Comparison of ENCODE assay signal across 17 cellular contexts in genomic region chr13:24146961-24147569, GRCh38. TPM values are rescaled to one million over a fixed set of nuclear protein-coding genes. Genes with fewer than 3 reads are reported as not detected.
A peak's percentile ranks its signal among the peaks of the same experiment; 100 is the strongest.
DNase-seq lines count a peak whose midpoint lies in the region; ATAC-seq, FAIRE-seq and TF ChIP-seq lines count a peak whose summit lies in the region.
"Had no signal": no experiment of that assay in that cellular context is flagged by ENCODE, and none has a peak within 500 bp of the region (broad histone marks: within the 10 kb centered on the region; RNA-seq: fewer than 3 reads in every experiment).

No MANE protein-coding gene starts in this region.

- in situ Hi-C loops in HepG2 (cut with HindIII; ENCODE audit: extremely low pct_ligation_motif_present, low pct_unique_long_range_greater_than_20kb) = no loop called here

- no peak overlapping the region for H3K27ac Mint-ChIP-seq in stimulated activated effector memory CD8-positive, alpha-beta T cell treated with anti-CD3 and anti-CD28 coated beads, Interleukin-12 subunit alpha, Interleukin-12 subunit beta, amount 100 ng/mL, for 72 hours
- H3K27ac Mint-ChIP-seq: stimulated activated memory B cell treated with anti-CD40 and anti-IgM and Interleukin-4, amounts not matched to agents 10 μg/mL and 1 μg/mL and 100 μg/mL, for 72 hours had no signal

- H3K4me2 ChIP-seq in HepG2 (ENCODE audit: low read depth, low read length) (peak overlapping the region; percentile 67), MM.1S (ENCODE audit: low read depth, low read length) (no peak overlapping the region)

- intact Hi-C loops in HepG2 (cut with micrococcal nuclease; ENCODE audit: unreplicated experiment) = loop anchor here (5.0 kb wide), 1 partner anchor 40 kb away; no protein-coding TSS in a partner anchor

- FAIRE-seq in HepG2 (lab: Jason Lieb, UNC) = no peak

- H3K9me2 ChIP-seq in MM.1S (replicated peaks; ENCODE audit: insufficient read depth, low read length) = no peaks in the 10 kb centered on the region

- no peaks in the 10 kb centered on the region for H3K36me3 ChIP-seq in HepG2 (replicated peaks in 1 of 2; ENCODE audit: control insufficient read depth in 1 of 2, insufficient read depth in 2 of 2, low read length in 2 of 2)
- no peaks in the 10 kb centered on the region for H3K36me3 ChIP-seq in MM.1S (replicated peaks; ENCODE audit: insufficient read depth, low read length)
- H3K36me3 ChIP-seq in right atrium auricular region = no peaks in the 10 kb centered on the region
- H3K36me3 ChIP-seq: brain microvascular endothelial cell, HAP-1, left lung, neutrophil had no signal

- WGBS in HepG2 (ENCODE audit: low lambda C conversion rate) = 39% methylated on average over 7 of the region's 7 CpGs

- TF ChIP-seq RAD21 in HepG2 (CRISPR knock-in tag; IDR thresholded peaks at IDR 0.05) = no peak

- no peak for TF ChIP-seq POLR2A in HepG2 (IDR thresholded peaks at IDR 0.05; ENCODE audit: insufficient read depth in 1 of 2, low read depth in 2 of 2, low read length in 2 of 2)

- peak overlapping the region; percentile 25 to 50 (median 44); a peak in 5 of 6 replicates for H3K4me3 ChIP-seq in HepG2 (replicated peaks in 1 of 3; ENCODE audit: insufficient read depth in 1 of 3, low read depth in 2 of 3, low read length in 3 of 3)
- H3K4me3 ChIP-seq in MM.1S (ENCODE audit: low read length) = no peak overlapping the region
- H3K4me3 ChIP-seq in right atrium auricular region = no peak overlapping the region
- H3K4me3 ChIP-seq: HAP-1, left lung had no signal

- H3K4me1 Mint-ChIP-seq in stimulated activated effector memory CD8-positive, alpha-beta T cell treated with anti-CD3 and anti-CD28 coated beads, Interleukin-12 subunit alpha, Interleukin-12 subunit beta, amount 100 ng/mL, for 72 hours = peaks cover 15% of the 10 kb centered on the region
- H3K4me1 Mint-ChIP-seq: stimulated activated memory B cell treated with anti-CD40 and anti-IgM and Interleukin-4, amounts not matched to agents 10 μg/mL and 1 μg/mL and 100 μg/mL, for 72 hours had no signal

- no TSS peak for BruUV-seq in HepG2 (replicated peaks; lab: Mats Ljungman, UMichigan)

- no peaks in the 10 kb centered on the region for H3K9me3 Mint-ChIP-seq in stimulated activated effector memory CD8-positive, alpha-beta T cell treated with anti-CD3 and anti-CD28 coated beads, Interleukin-12 subunit alpha, Interleukin-12 subunit beta, amount 100 ng/mL, for 72 hours
- H3K9me3 Mint-ChIP-seq: stimulated activated memory B cell treated with anti-CD40 and anti-IgM and Interleukin-4, amounts not matched to agents 10 μg/mL and 1 μg/mL and 100 μg/mL, for 72 hours had no signal

- H3K27ac ChIP-seq in HepG2 (ENCODE audit: extremely low read length, insufficient read depth, low read length) (no peak overlapping the region), MM.1S (ENCODE audit: low read length) (no peak overlapping the region), right atrium auricular region (no peak overlapping the region)
- H3K27ac ChIP-seq: brain microvascular endothelial cell, left lung, neutrophil had no signal

- CTCF ChIA-PET in HepG2 (lab: Yijun Ruan, JAX; ENCODE audit: low intra/inter-chr PET ratio, low total read pairs) = no interaction called here

- H3F3A ChIP-seq in MM.1S (ENCODE audit: insufficient read depth, low read length) = no peaks in the 10 kb centered on the region

- ATAC-seq in GM19452 (IDR thresholded peaks at IDR 0.05; ENCODE audit: unreplicated experiment) (peak; percentile 12), HepG2 (no peak; the same call in 2 of the 3 replicates)
- peak; percentile 60 for ATAC-seq in stimulated activated effector memory CD8-positive, alpha-beta T cell treated with anti-CD3 and anti-CD28 coated beads, Interleukin-12 subunit alpha, Interleukin-12 subunit beta, amount 100 ng/mL, for 72 hours
- ATAC-seq: left lung; stimulated activated memory B cell treated with anti-CD40 and anti-IgM and Interleukin-4, amounts not matched to agents 10 μg/mL and 1 μg/mL and 100 μg/mL, for 72 hours had no signal

- H3K79me2 ChIP-seq in HepG2 (ENCODE audit: insufficient read depth, low read length) (no peaks in the 10 kb centered on the region), MM.1S (ENCODE audit: low read length) (no peaks in the 10 kb centered on the region)

- peaks cover 53% of the 10 kb centered on the region for H3K4me1 ChIP-seq in HepG2 (ENCODE audit: insufficient read depth, low read length)
- H3K4me1 ChIP-seq in MM.1S (ENCODE audit: low read length) = no peaks in the 10 kb centered on the region
- H3K4me1 ChIP-seq in right atrium auricular region = no peaks in the 10 kb centered on the region
- H3K4me1 ChIP-seq: HAP-1 had no signal

- TF ChIP-seq EP300 in HepG2 (IDR thresholded peaks at IDR 0.05; ENCODE audit: low read depth in 2 of 2, low read length in 2 of 2) (no peak), HepG2 (CRISPR knock-in tag; IDR thresholded peaks at IDR 0.05; ENCODE audit: borderline replicate concordance) (no peak)

- H4K20me1 ChIP-seq in HepG2 (ENCODE audit: insufficient read depth, low read length) = no peaks in the 10 kb centered on the region
- H4K20me1 ChIP-seq in MM.1S (ENCODE audit: insufficient read depth, low read length) = no peaks in the 10 kb centered on the region

- peaks cover 0 to 5% of the 10 kb centered on the region in 2 experiments; a peak in 2 of 5 replicates for H3K27me3 ChIP-seq in HepG2 (ENCODE audit: control insufficient read depth in 1 of 2, insufficient read depth in 2 of 2, low read length in 2 of 2)
- no peaks in the 10 kb centered on the region for H3K27me3 ChIP-seq in MM.1S (replicated peaks; ENCODE audit: insufficient read depth, low read length)
- H3K27me3 ChIP-seq in right atrium auricular region = no peaks in the 10 kb centered on the region
- H3K27me3 ChIP-seq: brain microvascular endothelial cell, left lung had no signal

- H3K9me3 ChIP-seq in HepG2 (ENCODE audit: low read length) (no peaks in the 10 kb centered on the region), MM.1S (replicated peaks; ENCODE audit: insufficient read depth, low read length) (no peaks in the 10 kb centered on the region), right atrium auricular region (no peaks in the 10 kb centered on the region)
- H3K9me3 ChIP-seq: HAP-1, left lung, neutrophil had no signal

- peak; percentile 32 for DNase-seq in amniotic epithelial cell (ENCODE audit: low read depth)
- DNase-seq in HepG2 (ENCODE audit: low spot score) = no peak
- DNase-seq in stimulated activated effector memory CD8-positive, alpha-beta T cell treated with anti-CD3 and anti-CD28 coated beads, Interleukin-12 subunit alpha, Interleukin-12 subunit beta, amount 100 ng/mL, for 72 hours (ENCODE audit: low spot score in 2 of 2) = no peak
- DNase-seq in MM.1S = no peak
- DNase-seq in stimulated activated CD4-positive, alpha-beta T cell treated with anti-CD3 and anti-CD28 coated beads, Interleukin-4, amount 100 ng/mL, for 4 hours = no peak
- no peak for DNase-seq in right atrium auricular region (ENCODE audit: low spot score)
- DNase-seq: activated CD4-positive, alpha-beta T cell treated with anti-CD3 and anti-CD28 coated beads for 1 hour; activated CD8-positive, alpha-beta memory T cell treated with anti-CD3 and anti-CD28 coated beads for 24 hours; brain microvascular endothelial cell; left lung; NCI-H774; stimulated activated CD4-positive, alpha-beta T cell treated with anti-CD3 and anti-CD28 coated beads, Interleukin-15, amount 100 ng/mL, for 24 hours; T-helper 9 cell had no signal

- H2AFZ ChIP-seq in HepG2 (ENCODE audit: low read length) = peak overlapping the region; percentile 66
- no peak overlapping the region for H2AFZ ChIP-seq in MM.1S (ENCODE audit: low read length)

- no peaks in the 10 kb centered on the region for H3K36me3 Mint-ChIP-seq in stimulated activated effector memory CD8-positive, alpha-beta T cell treated with anti-CD3 and anti-CD28 coated beads, Interleukin-12 subunit alpha, Interleukin-12 subunit beta, amount 100 ng/mL, for 72 hours
- H3K36me3 Mint-ChIP-seq: stimulated activated memory B cell treated with anti-CD40 and anti-IgM and Interleukin-4, amounts not matched to agents 10 μg/mL and 1 μg/mL and 100 μg/mL, for 72 hours had no signal

- POLR2A ChIA-PET in HepG2 (lab: Yijun Ruan, JAX) = interaction anchor here (1.0 to 2.1 kb wide), 5 partner anchors 11 to 71 kb away, joined by 3 to 10 read pairs (median 5); partner anchors contain the start of gene SPATA13

- TF ChIP-seq CTCF in HepG2 (CRISPR knock-in tag; IDR thresholded peaks at IDR 0.05) (no peak), MM.1S (IDR thresholded peaks at IDR 0.05; ENCODE audit: low read length) (no peak), right atrium auricular region (IDR thresholded peaks at IDR 0.05) (no peak)

- H3K4me3 Mint-ChIP-seq in stimulated activated effector memory CD8-positive, alpha-beta T cell treated with anti-CD3 and anti-CD28 coated beads, Interleukin-12 subunit alpha, Interleukin-12 subunit beta, amount 100 ng/mL, for 72 hours = no peak overlapping the region
- H3K4me3 Mint-ChIP-seq: stimulated activated memory B cell treated with anti-CD40 and anti-IgM and Interleukin-4, amounts not matched to agents 10 μg/mL and 1 μg/mL and 100 μg/mL, for 72 hours had no signal

- peak overlapping the region; percentile 60; the same call in 1 of the 2 replicates for H3K9ac ChIP-seq in HepG2 (ENCODE audit: insufficient read depth, low read depth, low read length)
- no peak overlapping the region for H3K9ac ChIP-seq in MM.1S (ENCODE audit: low read length)

RNA-seq across cellular contexts. Expression of gene SPATA13, which starts 13.5 kb away (rescaled TPM):
- total RNA-seq in HepG2 (2016; rRNA removed; fragmentation: Illumina TruSeq; extraction: Trizol) (11.3 and 13.7 TPM in 2 replicates), right atrium auricular region (10 to 100 TPM; 10.0 to 14.1 TPM)
- total RNA-seq in HepG2 (2016; cell fraction: cytosol; rRNA removed; fragmentation: Illumina TruSeq; extraction: Trizol; ENCODE audit: low read depth) = 11.8 and 12.8 TPM in 2 replicates
- 10.7 and 11.9 TPM in 2 replicates for total RNA-seq in HepG2 (2016; cell fraction: insoluble cytoplasmic fraction; rRNA removed; fragmentation: Illumina TruSeq; extraction: Trizol)
- total RNA-seq in HepG2 (2016; cell fraction: membrane; rRNA removed; fragmentation: Illumina TruSeq; extraction: Trizol) = 14.0 and 14.4 TPM in 2 replicates
- 14.8 and 20.6 TPM in 2 replicates for total RNA-seq in HepG2 (2016; cell fraction: nucleus; rRNA removed; fragmentation: Illumina TruSeq; extraction: Trizol)
- 11.9 and 14.2 TPM in 2 replicates for polyA plus RNA-seq in HepG2 (2011; rRNA removed)
- 7.6 and 7.8 TPM in 2 replicates for polyA plus RNA-seq in HepG2 (2011; cell fraction: cytosol; rRNA removed)
- polyA plus RNA-seq in HepG2 (2011; cell fraction: nucleus; rRNA removed) = 16.9 and 19.6 TPM in 2 replicates
- 9.0 and 12.6 TPM in 2 replicates for polyA plus RNA-seq in HepG2 (2012)
- 0.14 and 0.44 TPM in 2 replicates for polyA plus RNA-seq in HepG2 (2016; cell fraction: cytosol; fragmentation: Illumina TruSeq; extraction: Trizol; ENCODE audit: low read depth)
- 8.3 and 9.4 TPM in 2 replicates for polyA plus RNA-seq in HepG2 (2016; cell fraction: insoluble cytoplasmic fraction; fragmentation: Illumina TruSeq; extraction: Trizol; ENCODE audit: low read depth)
- 1.0 and 1.1 TPM in 2 replicates for polyA plus RNA-seq in HepG2 (2016; cell fraction: membrane; fragmentation: Illumina TruSeq; extraction: Trizol; ENCODE audit: low read depth)
- 19.2 and 24.3 TPM in 2 replicates for polyA plus RNA-seq in HepG2 (2016; cell fraction: nucleus; fragmentation: Illumina TruSeq; extraction: Trizol; ENCODE audit: insufficient read depth, low read depth)
- polyA minus RNA-seq in HepG2 (2011; rRNA and poly(A)+ RNA removed; ENCODE audit: low replicate concordance) = 7.6 and 24.7 TPM in 2 replicates
- 12.2 and 13.8 TPM in 2 replicates for polyA minus RNA-seq in HepG2 (2011; cell fraction: cytosol; rRNA and poly(A)+ RNA removed)
- 33.6 and 33.8 TPM in 2 replicates for polyA minus RNA-seq in HepG2 (2011; cell fraction: nucleus; rRNA and poly(A)+ RNA removed)

Comparison
In these comparisons a context has a peak if more than half of its experiments do, and no peak if none do; other contexts are left out.
1. H3K4me3 ChIP-seq: peak in HepG2 (3 of 3); none in MM.1S (single experiment) and right atrium auricular region (0 of 2).